ENCODE assay signal across 12 cellular contexts in genomic region chr1:86339906-86340305, GRCh38. TPM values are rescaled to one million over a fixed set of nuclear protein-coding genes. Genes with fewer than 3 reads are reported as not detected.
A peak's percentile ranks its signal among the peaks of the same experiment; 100 is the strongest.
DNase-seq lines count a peak whose midpoint lies in the region; ATAC-seq and TF ChIP-seq lines count a peak whose summit lies in the region.
"Had no signal": no experiment of that assay in that cellular context is flagged by ENCODE, and none has a peak within 500 bp of the region (broad histone marks: within the 10 kb centered on the region; RNA-seq: fewer than 3 reads in every experiment).

No MANE protein-coding gene starts in this region.

- H3K9me3 ChIP-seq in SK-N-MC (ENCODE audit: low read depth, low read length) (no peaks in the 10 kb centered on the region), left lung (peaks cover 0 to 5% of the 10 kb centered on the region in 2 donors), suprapubic skin (no peaks in the 10 kb centered on the region)

- intact Hi-C loops in left lung (cut with DNase I) (no loop called here), posterior cingulate gyrus (cut with DNase I) (no loop called here), natural killer cell (cut with micrococcal nuclease) (no loop called here)

- no peak overlapping the region for H3K9ac ChIP-seq in SK-N-MC (ENCODE audit: insufficient read length)

- no peaks in the 10 kb centered on the region for H3K36me3 Mint-ChIP-seq in natural killer cell
- H3K36me3 Mint-ChIP-seq: CD4-positive, alpha-beta memory T cell had no signal

- no peak for TF ChIP-seq POLR2A in suprapubic skin (IDR thresholded peaks at IDR 0.05)

- H3K4me3 ChIP-seq in HL-60 (replicated peaks; ENCODE audit: insufficient read depth, low read length) (no peak overlapping the region), SK-N-MC (no peak overlapping the region), left lung (no peak overlapping the region), suprapubic skin (no peak overlapping the region)

- H3K27me3 Mint-ChIP-seq in natural killer cell (ENCODE audit: low read depth in 2 of 2), result peaks cover 0 to 6% of the 10 kb centered on the region in 2 donors
- H3K27me3 Mint-ChIP-seq: B cell; CD4-positive, alpha-beta memory T cell had no signal

- H3K36me3 ChIP-seq in SK-N-MC (ENCODE audit: insufficient read depth, low read length) (no peaks in the 10 kb centered on the region), left lung (no peaks in the 10 kb centered on the region), suprapubic skin (no peaks in the 10 kb centered on the region)

- TF ChIP-seq CTCF in HL-60 (IDR thresholded peaks at IDR 0.05; ENCODE audit: insufficient read depth, low read length) (no peak), left lung (IDR thresholded peaks at IDR 0.05) (no peak), suprapubic skin (IDR thresholded peaks at IDR 0.05) (no peak), natural killer cell (IDR thresholded peaks at IDR 0.05) (no peak)

- no peak overlapping the region for H3K4me3 Mint-ChIP-seq in natural killer cell
- H3K4me3 Mint-ChIP-seq: B cell; CD4-positive, alpha-beta memory T cell had no signal

- DNase-seq in HL-60 (ENCODE audit: low read depth in 1 of 2, low spot score in 1 of 2) (no peak), SK-N-MC (ENCODE audit: low read depth, low spot score) (no peak), left lung (no peak), posterior cingulate gyrus (no peak), mesenteric fat pad (ENCODE audit: low spot score) (no peak), suprapubic skin (ENCODE audit: low spot score in 2 of 2) (no peak), natural killer cell (no peak)
- DNase-seq: DMS79, EL had no signal

- ATAC-seq in left lung (no peak), natural killer cell (no peak)
- ATAC-seq: HCT116 had no signal

- TF ChIP-seq EP300 in suprapubic skin (IDR thresholded peaks at IDR 0.05), result no peak

- peak overlapping the region; percentile 68 for H3K27ac ChIP-seq in HL-60 (replicated peaks)
- H3K27ac ChIP-seq in SK-N-MC, result peak overlapping the region; percentile 73; the same call in 1 of the 2 replicates
- H3K27ac ChIP-seq in left lung, result peak overlapping the region; percentile 21 to 72
- H3K27ac ChIP-seq in suprapubic skin, result no peak overlapping the region

- peaks cover 0 to 5% of the 10 kb centered on the region in 2 donors for H3K4me1 Mint-ChIP-seq in natural killer cell
- H3K4me1 Mint-ChIP-seq: B cell had no signal

- no peaks in the 10 kb centered on the region for H3K27me3 ChIP-seq in HL-60 (ENCODE audit: insufficient read depth, poor library complexity, severe bottlenecking)
- no peaks in the 10 kb centered on the region for H3K27me3 ChIP-seq in left lung
- H3K27me3 ChIP-seq in suprapubic skin, result no peaks in the 10 kb centered on the region

- no peak overlapping the region for H3K27ac Mint-ChIP-seq in natural killer cell
- H3K27ac Mint-ChIP-seq: B cell had no signal

- peaks cover 2% of the 10 kb centered on the region in 2 donors for H3K9me3 Mint-ChIP-seq in natural killer cell

- H3K4me1 ChIP-seq in left lung (no peaks in the 10 kb centered on the region), suprapubic skin (no peaks in the 10 kb centered on the region)

- WGBS in suprapubic skin, result 82% methylated on average over 7 of the region's 7 CpGs

RNA-seq across cellular contexts. Expression of gene ODF2L, which starts 56.2 kb away (rescaled TPM):
- 10 to 100 TPM; 37.9 to 46.3 TPM for total RNA-seq in left lung
- 48.2 TPM for total RNA-seq in mesenteric fat pad
- total RNA-seq in suprapubic skin, result 10 to 100 TPM; 16.6 to 33.4 (median 23.5) TPM
- 100 to 1,000 TPM in 1 of 3 donors, 10 to 100 TPM in 2; 79.7 to 102 (median 82.0) TPM for total RNA-seq in natural killer cell
